ENCODE assay signal across 27 cellular contexts in genomic region chr6:72653032-72653431, GRCh38. TPM values are rescaled to one million over a fixed set of nuclear protein-coding genes. Genes with fewer than 3 reads are reported as not detected.
DNase-seq lines count a peak whose midpoint lies in the region; FAIRE-seq and TF ChIP-seq lines count a peak whose summit lies in the region.
"Had no signal": no experiment of that assay in that cellular context is flagged by ENCODE, and none has a peak within 500 bp of the region (broad histone marks: within the 10 kb centered on the region; RNA-seq: fewer than 3 reads in every experiment).

No MANE protein-coding gene starts in this region.

- H3K27ac ChIP-seq in OCI-LY1 (ENCODE audit: low read depth, low read length, poor library complexity, severe bottlenecking) (peak overlapping the region; percentile 74), dorsolateral prefrontal cortex (peak overlapping the region in 45 of 59 donors; percentile 1 to 81 (median 53)), temporal lobe (ENCODE audit: low read depth, low read length) (peak overlapping the region; percentile 20)
- H3K27ac ChIP-seq: esophagus squamous epithelium, foreskin keratinocyte, GM23248, heart left ventricle, upper lobe of left lung had no signal

- no peaks in the 10 kb centered on the region for H3K9me3 Mint-ChIP-seq in activated T-helper 2 cell treated with anti-CD3 and anti-CD28 coated beads, Interferon-gamma antibody, Interleukin-2, Interleukin-4, amounts not matched to agents 10 μg/mL and 5 μg/mL and 100 μg/mL, durations not matched to agents 14 hours and 24 hours and 36 hours
- H3K9me3 Mint-ChIP-seq: activated CD4-positive, alpha-beta memory T cell treated with anti-CD3 and anti-CD28 coated beads, Interleukin-2, amount 10 ng/mL, durations not matched to agents 7 days and 5 days; naive thymus-derived CD8-positive, alpha-beta T cell; stimulated activated memory B cell treated with anti-CD40 and anti-IgM and Interleukin-4, amounts not matched to agents 10 μg/mL and 1 μg/mL and 100 μg/mL, for 72 hours had no signal

- peak overlapping the region; percentile 2 for H3K4me3 ChIP-seq in OCI-LY1 (ENCODE audit: low read depth, low read length, poor library complexity, severe bottlenecking)
- H3K4me3 ChIP-seq in dorsolateral prefrontal cortex: no peak overlapping the region
- H3K4me3 ChIP-seq: esophagus squamous epithelium, GM23248, heart left ventricle, lung, psoas muscle, upper lobe of left lung had no signal

- no peaks in the 10 kb centered on the region for H3K27me3 Mint-ChIP-seq in activated T-helper 2 cell treated with anti-CD3 and anti-CD28 coated beads, Interferon-gamma antibody, Interleukin-2, Interleukin-4, amounts not matched to agents 10 μg/mL and 5 μg/mL and 100 μg/mL, durations not matched to agents 14 hours and 24 hours and 36 hours (ENCODE audit: low read depth)
- H3K27me3 Mint-ChIP-seq: activated CD4-positive, alpha-beta memory T cell treated with anti-CD3 and anti-CD28 coated beads, Interleukin-2, amount 10 ng/mL, durations not matched to agents 7 days and 5 days; naive thymus-derived CD8-positive, alpha-beta T cell; stimulated activated memory B cell treated with anti-CD40 and anti-IgM and Interleukin-4, amounts not matched to agents 10 μg/mL and 1 μg/mL and 100 μg/mL, for 72 hours had no signal

- H3K27me3 ChIP-seq in OCI-LY1 (ENCODE audit: insufficient read depth, low read length) (no peaks in the 10 kb centered on the region), dorsolateral prefrontal cortex (no peaks in the 10 kb centered on the region)
- H3K27me3 ChIP-seq: esophagus squamous epithelium, foreskin keratinocyte, heart left ventricle, upper lobe of left lung had no signal

- peaks cover 9% of the 10 kb centered on the region; the same call in 1 of the 2 replicates for H3K36me3 ChIP-seq in OCI-LY1 (ENCODE audit: insufficient read depth, low read length)
- H3K36me3 ChIP-seq: esophagus squamous epithelium, heart left ventricle, upper lobe of left lung had no signal

- peaks cover 68% of the 10 kb centered on the region for H3K4me1 ChIP-seq in OCI-LY1 (ENCODE audit: insufficient read depth, low read length, severe bottlenecking)
- H3K4me1 ChIP-seq: esophagus squamous epithelium, heart left ventricle, upper lobe of left lung had no signal

- H3K79me2 ChIP-seq in OCI-LY1 (ENCODE audit: insufficient read depth, low read length): peaks cover 81% of the 10 kb centered on the region

- peaks cover 4% of the 10 kb centered on the region for H3K36me3 Mint-ChIP-seq in activated T-helper 2 cell treated with anti-CD3 and anti-CD28 coated beads, Interferon-gamma antibody, Interleukin-2, Interleukin-4, amounts not matched to agents 10 μg/mL and 5 μg/mL and 100 μg/mL, durations not matched to agents 14 hours and 24 hours and 36 hours (ENCODE audit: low read depth)
- H3K36me3 Mint-ChIP-seq: stimulated activated memory B cell treated with anti-CD40 and anti-IgM and Interleukin-4, amounts not matched to agents 10 μg/mL and 1 μg/mL and 100 μg/mL, for 72 hours had no signal

- peaks cover 32% of the 10 kb centered on the region for H3K4me1 Mint-ChIP-seq in activated T-helper 2 cell treated with anti-CD3 and anti-CD28 coated beads, Interferon-gamma antibody, Interleukin-2, Interleukin-4, amounts not matched to agents 10 μg/mL and 5 μg/mL and 100 μg/mL, durations not matched to agents 14 hours and 24 hours and 36 hours (ENCODE audit: low read depth)

- DNase-seq in GM19239 (ENCODE audit: insufficient read length, low spot score) (no peak), dorsolateral prefrontal cortex (no peak), hepatic stellate cell (ENCODE audit: low spot score) (no peak), NCI-H510A treated with DMSO at 0.1 percent for 48 hours (lab: John Stamatoyannopoulos, UW) (no peak)
- no peak for DNase-seq in activated T-helper 2 cell treated with anti-CD3 and anti-CD28 coated beads, Interferon-gamma antibody, Interleukin-2, Interleukin-4, amounts not matched to agents 10 μg/mL and 5 μg/mL and 100 μg/mL, durations not matched to agents 14 hours and 24 hours and 36 hours (ENCODE audit: low spot score)
- DNase-seq: activated CD4-positive, alpha-beta memory T cell treated with anti-CD3 and anti-CD28 coated beads, Interleukin-2, amount 10 ng/mL, durations not matched to agents 7 days and 5 days; activated CD8-positive, alpha-beta memory T cell treated with anti-CD3 and anti-CD28 coated beads, Interleukin-2, amount 50 U/mL, for 4 hours; activated naive CD4-positive, alpha-beta T cell treated with anti-CD3 and anti-CD28 coated beads, Interleukin-2, amount 50 U/mL, for 16 hours; amniotic stem cell; DMS79; esophagus squamous epithelium; foreskin keratinocyte; GM23248; heart left ventricle; kidney; naive thymus-derived CD8-positive, alpha-beta T cell; NCI-H1694; NCI-H2171; occipital lobe; psoas muscle; T-helper 2 cell; upper lobe of left lung had no signal

- peak; percentile 85 for FAIRE-seq in GM19239 (lab: Jason Lieb, UNC)
- FAIRE-seq: HepG2 had no signal

- H3K9me3 ChIP-seq in OCI-LY1 (ENCODE audit: low read length): no peaks in the 10 kb centered on the region
- H3K9me3 ChIP-seq: esophagus squamous epithelium, heart left ventricle, psoas muscle, upper lobe of left lung had no signal

- intact Hi-C loops in dorsolateral prefrontal cortex (cut with DNase I): no loop called here
- intact Hi-C loops in activated T-helper 2 cell treated with anti-CD3 and anti-CD28 coated beads, Interferon-gamma antibody, Interleukin-2, Interleukin-4, amounts not matched to agents 10 μg/mL and 5 μg/mL and 100 μg/mL, durations not matched to agents 14 hours and 24 hours and 36 hours (cut with micrococcal nuclease): no loop called here

- H3K27ac Mint-ChIP-seq in activated T-helper 2 cell treated with anti-CD3 and anti-CD28 coated beads, Interferon-gamma antibody, Interleukin-2, Interleukin-4, amounts not matched to agents 10 μg/mL and 5 μg/mL and 100 μg/mL, durations not matched to agents 14 hours and 24 hours and 36 hours: no peak overlapping the region
- H3K27ac Mint-ChIP-seq: activated CD4-positive, alpha-beta memory T cell treated with anti-CD3 and anti-CD28 coated beads, Interleukin-2, amount 10 ng/mL, durations not matched to agents 7 days and 5 days had no signal

- H2AFZ ChIP-seq in OCI-LY1 (ENCODE audit: low read length): no peak overlapping the region
- H2AFZ ChIP-seq: GM23248 had no signal

- H3K9me2 ChIP-seq in OCI-LY1 (ENCODE audit: low read depth, low read length): no peaks in the 10 kb centered on the region

- no peaks in the 10 kb centered on the region for H4K20me1 ChIP-seq in OCI-LY1 (ENCODE audit: insufficient read depth, low read length)

- H3K9ac ChIP-seq in OCI-LY1 (ENCODE audit: low read length): no peak overlapping the region
- H3K9ac ChIP-seq: GM23248 had no signal

- no peaks in the 10 kb centered on the region for H3F3A ChIP-seq in OCI-LY1 (ENCODE audit: insufficient read depth, low read length)

- H3K4me2 ChIP-seq in OCI-LY1 (ENCODE audit: low read length): peak overlapping the region; percentile 51

- H3K4me3 Mint-ChIP-seq in activated T-helper 2 cell treated with anti-CD3 and anti-CD28 coated beads, Interferon-gamma antibody, Interleukin-2, Interleukin-4, amounts not matched to agents 10 μg/mL and 5 μg/mL and 100 μg/mL, durations not matched to agents 14 hours and 24 hours and 36 hours (ENCODE audit: low read depth): no peak overlapping the region
- H3K4me3 Mint-ChIP-seq: activated CD4-positive, alpha-beta memory T cell treated with anti-CD3 and anti-CD28 coated beads, Interleukin-2, amount 10 ng/mL, durations not matched to agents 7 days and 5 days; naive thymus-derived CD8-positive, alpha-beta T cell; stimulated activated memory B cell treated with anti-CD40 and anti-IgM and Interleukin-4, amounts not matched to agents 10 μg/mL and 1 μg/mL and 100 μg/mL, for 72 hours had no signal

- TF ChIP-seq CTCF in OCI-LY1 (IDR thresholded peaks at IDR 0.05; ENCODE audit: low read length) (no peak), dorsolateral prefrontal cortex (IDR thresholded peaks at IDR 0.05 in 54 of 56, conservative IDR thresholded peaks at IDR 0.05 in 2 of 56; ENCODE audit: low read depth in 1 of 56, partially characterized antibody in 56 of 56) (no peak)

RNA-seq across cellular contexts. Expression of gene KCNQ5, which starts 31.2 kb away (rescaled TPM):
- total RNA-seq in dorsolateral prefrontal cortex: 100 to 1,000 TPM in 29 of 120 experiments, 10 to 100 TPM in 91; 29.4 to 115 (median 88.7) TPM
- 17.2 TPM for total RNA-seq in temporal lobe
- total RNA-seq in activated T-helper 2 cell treated with anti-CD3 and anti-CD28 coated beads, Interferon-gamma antibody, Interleukin-2, Interleukin-4, amounts not matched to agents 10 μg/mL and 5 μg/mL and 100 μg/mL, durations not matched to agents 14 hours and 24 hours and 36 hours: 15.3 and 18.8 TPM in 2 replicates
- total RNA-seq: HepG2 had no signal

Comparison
In these comparisons a context has a peak if more than half of its experiments do, and no peak if none do; other contexts are left out.
1. H3K27ac ChIP-seq: peak in every context shown above with its lines; median percentile 74 in OCI-LY1; 53 in dorsolateral prefrontal cortex; 20 in temporal lobe.